In the genomic region with DNA sequence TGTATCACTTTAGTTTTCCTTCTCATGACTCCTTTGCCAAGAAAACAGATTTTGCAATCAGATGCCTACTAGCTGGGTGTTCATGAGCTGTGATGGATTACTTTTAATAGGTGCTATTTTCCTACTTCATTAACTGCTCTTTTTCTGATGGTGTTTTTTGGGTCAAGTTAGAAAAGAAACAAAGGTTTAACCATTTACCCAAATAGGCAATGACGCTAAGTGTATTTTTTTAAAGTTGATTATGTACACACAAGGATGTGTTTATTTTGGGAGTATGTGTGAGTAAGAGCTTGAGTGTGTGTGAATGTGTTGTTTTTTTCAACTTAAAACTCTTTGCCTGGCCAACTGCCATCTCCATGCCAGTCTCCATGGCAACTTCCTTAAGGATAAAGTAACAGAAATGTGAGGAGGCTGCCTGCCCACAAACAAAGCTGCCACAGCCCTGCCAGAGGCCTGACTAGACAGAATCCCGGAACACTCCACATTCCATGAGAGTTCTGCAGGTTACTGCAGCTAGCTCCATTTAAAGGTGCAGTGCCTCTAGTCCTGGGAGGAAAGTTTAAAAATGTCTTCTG, we compare ENCODE assay signal across 8 cellular contexts.
DNase-seq lines count a peak whose midpoint lies in the region; ATAC-seq and TF ChIP-seq lines count a peak whose summit lies in the region.

No MANE protein-coding gene starts in this region.

- CTCF ChIA-PET in WTC11 (lab: Charles Lee), result interaction anchor here (0.6 kb wide), 1 partner anchor 149 kb away, joined by 3 read pairs; no protein-coding TSS in a partner anchor

- H3K4me1 Mint-ChIP-seq in WTC11, result peaks cover 4% of the 10 kb centered on the region
- no peaks in the 10 kb centered on the region for H3K4me1 Mint-ChIP-seq in activated T-cell treated with anti-CD3 and anti-CD28 coated beads, Interleukin-2, amount 50 U/mL, for 4 hours (ENCODE audit: low read depth)

- POLR2A ChIA-PET in WTC11 (lab: Charles Lee), result no interaction called here

- no peaks in the 10 kb centered on the region for H3K36me3 Mint-ChIP-seq in WTC11
- H3K36me3 Mint-ChIP-seq in activated T-cell treated with anti-CD3 and anti-CD28 coated beads, Interleukin-2, amount 50 U/mL, for 4 hours (ENCODE audit: insufficient read depth), result no peaks in the 10 kb centered on the region

- H3K27me3 Mint-ChIP-seq in WTC11 (ENCODE audit: low read depth), result no peaks in the 10 kb centered on the region
- H3K27me3 Mint-ChIP-seq in activated T-cell treated with anti-CD3 and anti-CD28 coated beads, Interleukin-2, amount 50 U/mL, for 4 hours (ENCODE audit: low read depth), result no peaks in the 10 kb centered on the region

- intact Hi-C loops in Right ventricle myocardium inferior (cut with DNase I), result no loop called here
- intact Hi-C loops in cardiac septum (cut with DNase I), result loop anchor here (10.0 kb wide), 1 partner anchor 490 kb away; no protein-coding TSS in a partner anchor
- intact Hi-C loops in left cardiac atrium (cut with DNase I), result no loop called here
- intact Hi-C loops in sciatic nerve (cut with DNase I), result no loop called here

- no peak for TF ChIP-seq CTCF in WTC11 (IDR thresholded peaks at IDR 0.05)

- peak; percentile 80 for ATAC-seq in Right ventricle myocardium inferior
- peak; percentile 94 for ATAC-seq in WTC11
- ATAC-seq in left cardiac atrium, result peak; percentile 95 to 99
- ATAC-seq in sciatic nerve, result peak; percentile 78
- ATAC-seq in HG03460 (IDR thresholded peaks at IDR 0.05; ENCODE audit: unreplicated experiment), result no peak
- ATAC-seq in activated T-cell treated with anti-CD3 and anti-CD28 coated beads, Interleukin-2, amount 50 U/mL, for 4 hours, result no peak
- ATAC-seq in GM18502 (IDR thresholded peaks at IDR 0.05; ENCODE audit: poor library complexity, unreplicated experiment), result no peak

- no peak overlapping the region for H3K4me3 Mint-ChIP-seq in WTC11
- H3K4me3 Mint-ChIP-seq in activated T-cell treated with anti-CD3 and anti-CD28 coated beads, Interleukin-2, amount 50 U/mL, for 4 hours, result no peak overlapping the region

- H3K9me3 Mint-ChIP-seq in WTC11, result peaks cover 9% of the 10 kb centered on the region
- H3K9me3 Mint-ChIP-seq in activated T-cell treated with anti-CD3 and anti-CD28 coated beads, Interleukin-2, amount 50 U/mL, for 4 hours, result peaks cover 7% of the 10 kb centered on the region

- DNase-seq in Right ventricle myocardium inferior (ENCODE audit: missing footprints) (peak; percentile 66), cardiac septum (ENCODE audit: low spot score) (no peak), WTC11 (ENCODE audit: low spot score) (peak; percentile 45), left cardiac atrium (peak; percentile 78), sciatic nerve (ENCODE audit: low spot score) (peak; percentile 59)
- no peak for DNase-seq in activated T-cell treated with anti-CD3 and anti-CD28 coated beads, Interleukin-2, amount 50 U/mL, for 4 hours

- H3K27ac Mint-ChIP-seq in WTC11, result 0 out of 2 replicates have a peak overlapping the region, but pooled peaks have one; percentile 42

TF ChIP-seq in WTC11, 78 proteins besides CTCF, POLR2A, EP300 and RAD21:
- TF ChIP-seq, protein P1, sequence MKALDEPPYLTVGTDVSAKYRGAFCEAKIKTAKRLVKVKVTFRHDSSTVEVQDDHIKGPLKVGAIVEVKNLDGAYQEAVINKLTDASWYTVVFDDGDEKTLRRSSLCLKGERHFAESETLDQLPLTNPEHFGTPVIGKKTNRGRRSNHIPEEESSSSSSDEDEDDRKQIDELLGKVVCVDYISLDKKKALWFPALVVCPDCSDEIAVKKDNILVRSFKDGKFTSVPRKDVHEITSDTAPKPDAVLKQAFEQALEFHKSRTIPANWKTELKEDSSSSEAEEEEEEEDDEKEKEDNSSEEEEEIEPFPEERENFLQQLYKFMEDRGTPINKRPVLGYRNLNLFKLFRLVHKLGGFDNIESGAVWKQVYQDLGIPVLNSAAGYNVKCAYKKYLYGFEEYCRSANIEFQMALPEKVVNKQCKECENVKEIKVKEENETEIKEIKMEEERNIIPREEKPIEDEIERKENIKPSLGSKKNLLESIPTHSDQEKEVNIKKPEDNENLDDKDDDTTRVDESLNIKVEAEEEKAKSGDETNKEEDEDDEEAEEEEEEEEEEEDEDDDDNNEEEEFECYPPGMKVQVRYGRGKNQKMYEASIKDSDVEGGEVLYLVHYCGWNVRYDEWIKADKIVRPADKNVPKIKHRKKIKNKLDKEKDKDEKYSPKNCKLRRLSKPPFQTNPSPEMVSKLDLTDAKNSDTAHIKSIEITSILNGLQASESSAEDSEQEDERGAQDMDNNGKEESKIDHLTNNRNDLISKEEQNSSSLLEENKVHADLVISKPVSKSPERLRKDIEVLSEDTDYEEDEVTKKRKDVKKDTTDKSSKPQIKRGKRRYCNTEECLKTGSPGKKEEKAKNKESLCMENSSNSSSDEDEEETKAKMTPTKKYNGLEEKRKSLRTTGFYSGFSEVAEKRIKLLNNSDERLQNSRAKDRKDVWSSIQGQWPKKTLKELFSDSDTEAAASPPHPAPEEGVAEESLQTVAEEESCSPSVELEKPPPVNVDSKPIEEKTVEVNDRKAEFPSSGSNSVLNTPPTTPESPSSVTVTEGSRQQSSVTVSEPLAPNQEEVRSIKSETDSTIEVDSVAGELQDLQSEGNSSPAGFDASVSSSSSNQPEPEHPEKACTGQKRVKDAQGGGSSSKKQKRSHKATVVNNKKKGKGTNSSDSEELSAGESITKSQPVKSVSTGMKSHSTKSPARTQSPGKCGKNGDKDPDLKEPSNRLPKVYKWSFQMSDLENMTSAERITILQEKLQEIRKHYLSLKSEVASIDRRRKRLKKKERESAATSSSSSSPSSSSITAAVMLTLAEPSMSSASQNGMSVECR (CRISPR knock-in tag; IDR thresholded peaks at IDR 0.05; ENCODE audit: borderline replicate concordance), result no peak
- TF ChIP-seq NR3C1 (CRISPR knock-in tag; conservative IDR thresholded peaks at IDR 0.05; ENCODE audit: low read depth) (no peak), ZNF121 (CRISPR knock-in tag; IDR thresholded peaks at IDR 0.05) (no peak), NFATC4 (CRISPR knock-in tag; IDR thresholded peaks at IDR 0.05) (no peak), TEAD1 (CRISPR knock-in tag; IDR thresholded peaks at IDR 0.05) (no peak), HMGA2 (CRISPR knock-in tag; IDR thresholded peaks at IDR 0.05) (no peak), JUN (CRISPR knock-in tag; IDR thresholded peaks at IDR 0.05) (no peak)
- TF ChIP-seq, protein P2, sequence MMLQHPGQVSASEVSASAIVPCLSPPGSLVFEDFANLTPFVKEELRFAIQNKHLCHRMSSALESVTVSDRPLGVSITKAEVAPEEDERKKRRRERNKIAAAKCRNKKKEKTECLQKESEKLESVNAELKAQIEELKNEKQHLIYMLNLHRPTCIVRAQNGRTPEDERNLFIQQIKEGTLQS (CRISPR knock-in tag; conservative IDR thresholded peaks at IDR 0.05), result no peak
- TF ChIP-seq, protein P3, sequence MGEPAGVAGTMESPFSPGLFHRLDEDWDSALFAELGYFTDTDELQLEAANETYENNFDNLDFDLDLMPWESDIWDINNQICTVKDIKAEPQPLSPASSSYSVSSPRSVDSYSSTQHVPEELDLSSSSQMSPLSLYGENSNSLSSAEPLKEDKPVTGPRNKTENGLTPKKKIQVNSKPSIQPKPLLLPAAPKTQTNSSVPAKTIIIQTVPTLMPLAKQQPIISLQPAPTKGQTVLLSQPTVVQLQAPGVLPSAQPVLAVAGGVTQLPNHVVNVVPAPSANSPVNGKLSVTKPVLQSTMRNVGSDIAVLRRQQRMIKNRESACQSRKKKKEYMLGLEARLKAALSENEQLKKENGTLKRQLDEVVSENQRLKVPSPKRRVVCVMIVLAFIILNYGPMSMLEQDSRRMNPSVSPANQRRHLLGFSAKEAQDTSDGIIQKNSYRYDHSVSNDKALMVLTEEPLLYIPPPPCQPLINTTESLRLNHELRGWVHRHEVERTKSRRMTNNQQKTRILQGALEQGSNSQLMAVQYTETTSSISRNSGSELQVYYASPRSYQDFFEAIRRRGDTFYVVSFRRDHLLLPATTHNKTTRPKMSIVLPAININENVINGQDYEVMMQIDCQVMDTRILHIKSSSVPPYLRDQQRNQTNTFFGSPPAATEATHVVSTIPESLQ (CRISPR knock-in tag; IDR thresholded peaks at IDR 0.05), result no peak
- TF ChIP-seq, protein P4, sequence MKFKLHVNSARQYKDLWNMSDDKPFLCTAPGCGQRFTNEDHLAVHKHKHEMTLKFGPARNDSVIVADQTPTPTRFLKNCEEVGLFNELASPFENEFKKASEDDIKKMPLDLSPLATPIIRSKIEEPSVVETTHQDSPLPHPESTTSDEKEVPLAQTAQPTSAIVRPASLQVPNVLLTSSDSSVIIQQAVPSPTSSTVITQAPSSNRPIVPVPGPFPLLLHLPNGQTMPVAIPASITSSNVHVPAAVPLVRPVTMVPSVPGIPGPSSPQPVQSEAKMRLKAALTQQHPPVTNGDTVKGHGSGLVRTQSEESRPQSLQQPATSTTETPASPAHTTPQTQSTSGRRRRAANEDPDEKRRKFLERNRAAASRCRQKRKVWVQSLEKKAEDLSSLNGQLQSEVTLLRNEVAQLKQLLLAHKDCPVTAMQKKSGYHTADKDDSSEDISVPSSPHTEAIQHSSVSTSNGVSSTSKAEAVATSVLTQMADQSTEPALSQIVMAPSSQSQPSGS (CRISPR knock-in tag; IDR thresholded peaks at IDR 0.05; ENCODE audit: borderline replicate concordance, low read depth), result no peak
- TF ChIP-seq, protein P5, sequence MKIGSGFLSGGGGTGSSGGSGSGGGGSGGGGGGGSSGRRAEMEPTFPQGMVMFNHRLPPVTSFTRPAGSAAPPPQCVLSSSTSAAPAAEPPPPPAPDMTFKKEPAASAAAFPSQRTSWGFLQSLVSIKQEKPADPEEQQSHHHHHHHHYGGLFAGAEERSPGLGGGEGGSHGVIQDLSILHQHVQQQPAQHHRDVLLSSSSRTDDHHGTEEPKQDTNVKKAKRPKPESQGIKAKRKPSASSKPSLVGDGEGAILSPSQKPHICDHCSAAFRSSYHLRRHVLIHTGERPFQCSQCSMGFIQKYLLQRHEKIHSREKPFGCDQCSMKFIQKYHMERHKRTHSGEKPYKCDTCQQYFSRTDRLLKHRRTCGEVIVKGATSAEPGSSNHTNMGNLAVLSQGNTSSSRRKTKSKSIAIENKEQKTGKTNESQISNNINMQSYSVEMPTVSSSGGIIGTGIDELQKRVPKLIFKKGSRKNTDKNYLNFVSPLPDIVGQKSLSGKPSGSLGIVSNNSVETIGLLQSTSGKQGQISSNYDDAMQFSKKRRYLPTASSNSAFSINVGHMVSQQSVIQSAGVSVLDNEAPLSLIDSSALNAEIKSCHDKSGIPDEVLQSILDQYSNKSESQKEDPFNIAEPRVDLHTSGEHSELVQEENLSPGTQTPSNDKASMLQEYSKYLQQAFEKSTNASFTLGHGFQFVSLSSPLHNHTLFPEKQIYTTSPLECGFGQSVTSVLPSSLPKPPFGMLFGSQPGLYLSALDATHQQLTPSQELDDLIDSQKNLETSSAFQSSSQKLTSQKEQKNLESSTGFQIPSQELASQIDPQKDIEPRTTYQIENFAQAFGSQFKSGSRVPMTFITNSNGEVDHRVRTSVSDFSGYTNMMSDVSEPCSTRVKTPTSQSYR (CRISPR knock-in tag; IDR thresholded peaks at IDR 0.05), result no peak
- TF ChIP-seq, protein P6, sequence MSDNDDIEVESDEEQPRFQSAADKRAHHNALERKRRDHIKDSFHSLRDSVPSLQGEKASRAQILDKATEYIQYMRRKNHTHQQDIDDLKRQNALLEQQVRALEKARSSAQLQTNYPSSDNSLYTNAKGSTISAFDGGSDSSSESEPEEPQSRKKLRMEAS (CRISPR knock-in tag; IDR thresholded peaks at IDR 0.05), result no peak

Comparison
In these comparisons a context has a peak if more than half of its experiments do, and no peak if none do; other contexts are left out.
1. DNase-seq: peak in Right ventricle myocardium inferior (single experiment), WTC11 (single experiment), left cardiac atrium (single experiment) and sciatic nerve (single experiment); none in cardiac septum (single experiment) and activated T-cell treated with anti-CD3 and anti-CD28 coated beads, Interleukin-2, amount 50 U/mL, for 4 hours (single experiment).
2. ATAC-seq: peak in Right ventricle myocardium inferior (single experiment), WTC11 (single experiment), left cardiac atrium (2 of 2) and sciatic nerve (single experiment); none in HG03460 (single experiment), activated T-cell treated with anti-CD3 and anti-CD28 coated beads, Interleukin-2, amount 50 U/mL, for 4 hours (0 of 2) and GM18502 (single experiment).